In genomic region chr19:50413531-50413930, GRCh38 we compare ENCODE assay signal across 35 cellular contexts. TPM values are rescaled to one million over a fixed set of nuclear protein-coding genes. Genes with fewer than 3 reads are reported as not detected.
"Had no signal": no experiment of that assay in that cellular context is flagged by ENCODE, and none has a peak within 500 bp of the region (broad histone marks: within the 10 kb centered on the region; RNA-seq: fewer than 3 reads in every experiment).

No MANE protein-coding gene starts in this region.

- H3K4me2 ChIP-seq: hepatocyte had no signal

- H3K4me1 Mint-ChIP-seq: mesothelial cell of epicardium had no signal

- ATAC-seq: esophagus mucosa; gastrocnemius medialis; heart left ventricle; left cardiac atrium; left lung; naive thymus-derived CD4-positive, alpha-beta T cell; psoas muscle; right cardiac atrium; stimulated activated memory B cell treated with anti-CD40 and anti-IgM and Interleukin-4, amounts not matched to agents 10 μg/mL and 1 μg/mL and 100 μg/mL, for 72 hours; upper lobe of right lung had no signal

- H3K27ac ChIP-seq: epithelial cell of prostate, gastrocnemius medialis, heart left ventricle, hepatocyte, left lung, ovary, psoas muscle, sigmoid colon, transverse colon, upper lobe of right lung, vagina had no signal

- H3K27me3 ChIP-seq: ovary, vagina had no signal

- H3K79me2 ChIP-seq: hepatocyte had no signal

- H3K4me3 ChIP-seq: gastrocnemius medialis, heart left ventricle, hepatocyte, left lung, ovary, psoas muscle, sigmoid colon, transverse colon, upper lobe of right lung, vagina had no signal

- DNase-seq: cortex of kidney; effector CD4-positive, alpha-beta T cell; foreskin fibroblast; gastrocnemius medialis; heart left ventricle; left cardiac atrium; left lung; mesenchymal stem cell; naive thymus-derived CD4-positive, alpha-beta T cell; nephron progenitor cell; occipital lobe; ovary; posterior cingulate gyrus; psoas muscle; right cardiac atrium; sigmoid colon; stimulated activated CD4-positive, alpha-beta T cell treated with anti-CD3 and anti-CD28 coated beads, Interleukin-4, amount 100 ng/mL, for 4 hours; transverse colon; upper lobe of right lung had no signal

- H3K27me3 Mint-ChIP-seq: stimulated activated memory B cell treated with anti-CD40 and anti-IgM and Interleukin-4, amounts not matched to agents 10 μg/mL and 1 μg/mL and 100 μg/mL, for 72 hours; stimulated activated naive CD8-positive, alpha-beta T cell treated with anti-CD3 and anti-CD28 coated beads, Interleukin-15, Interleukin-2, amounts not matched to agents 100 ng/mL and 50 ng/mL, for 24 hours had no signal

- H3K36me3 ChIP-seq: ovary, transverse colon had no signal

- H2AFZ ChIP-seq: hepatocyte had no signal

- H3K4me1 ChIP-seq: upper lobe of right lung had no signal

- H3K9me3 Mint-ChIP-seq: endodermal cell; mesothelial cell of epicardium; naive thymus-derived CD4-positive, alpha-beta T cell; nephron progenitor cell; stimulated activated memory B cell treated with anti-CD40 and anti-IgM and Interleukin-4, amounts not matched to agents 10 μg/mL and 1 μg/mL and 100 μg/mL, for 72 hours; stimulated activated naive CD8-positive, alpha-beta T cell treated with anti-CD3 and anti-CD28 coated beads, Interleukin-15, Interleukin-2, amounts not matched to agents 100 ng/mL and 50 ng/mL, for 24 hours had no signal

- H3K27ac Mint-ChIP-seq: endodermal cell; mesothelial cell of epicardium; naive thymus-derived CD4-positive, alpha-beta T cell; nephron progenitor cell; stimulated activated naive CD8-positive, alpha-beta T cell treated with anti-CD3 and anti-CD28 coated beads, Interleukin-15, Interleukin-2, amounts not matched to agents 100 ng/mL and 50 ng/mL, for 24 hours had no signal

- H3K4me3 Mint-ChIP-seq: endodermal cell; mesothelial cell of epicardium; naive thymus-derived CD4-positive, alpha-beta T cell; nephron progenitor cell; stimulated activated memory B cell treated with anti-CD40 and anti-IgM and Interleukin-4, amounts not matched to agents 10 μg/mL and 1 μg/mL and 100 μg/mL, for 72 hours; stimulated activated naive CD8-positive, alpha-beta T cell treated with anti-CD3 and anti-CD28 coated beads, Interleukin-15, Interleukin-2, amounts not matched to agents 100 ng/mL and 50 ng/mL, for 24 hours had no signal

- H3K9me3 ChIP-seq: gastrocnemius medialis, heart left ventricle, left lung, ovary, psoas muscle, sigmoid colon, transverse colon, upper lobe of right lung, vagina had no signal

RNA-seq across cellular contexts. Expression of gene SPIB, which starts 5.2 kb away (rescaled TPM):
- total RNA-seq: dermis microvascular lymphatic vessel endothelial cell, glomerular endothelial cell, kidney epithelial cell, left cardiac atrium, lower leg skin, lung microvascular endothelial cell, occipital lobe, renal cortical epithelial cell, vagina had no signal

RNA-seq across cellular contexts. Expression of gene MYBPC2, which starts 19.2 kb away (rescaled TPM):
- total RNA-seq: glomerular endothelial cell, left cardiac atrium, lung microvascular endothelial cell, mucosa of gallbladder, occipital lobe, right cardiac atrium, sigmoid colon, vagina had no signal
- polyA plus RNA-seq: heart left ventricle; hepatocyte; naive thymus-derived CD4-positive, alpha-beta T cell; right cardiac atrium had no signal

RNA-seq across cellular contexts. Expression of gene NAPSA, which starts 48.1 kb away (rescaled TPM):
- total RNA-seq: skeletal muscle tissue had no signal
